ENCODE assay signal across 24 cellular contexts in genomic region chr15:37076543-37076942, GRCh38. TPM values are rescaled to one million over a fixed set of nuclear protein-coding genes. Genes with fewer than 3 reads are reported as not detected.
DNase-seq lines count a peak whose midpoint lies in the region; ATAC-seq and TF ChIP-seq lines count a peak whose summit lies in the region.
"Had no signal": no experiment of that assay in that cellular context is flagged by ENCODE, and none has a peak within 500 bp of the region (broad histone marks: within the 10 kb centered on the region; RNA-seq: fewer than 3 reads in every experiment).

No MANE protein-coding gene starts in this region.

- no peaks in the 10 kb centered on the region for H3K9me3 Mint-ChIP-seq in HFFc6
- H3K9me3 Mint-ChIP-seq: activated naive CD4-positive, alpha-beta T cell treated with anti-CD3 and anti-CD28 coated beads, Interleukin-2, amount 50 U/mL, for 24 hours; endodermal cell had no signal

- no peaks in the 10 kb centered on the region for H3K27me3 Mint-ChIP-seq in HFFc6 (ENCODE audit: insufficient read depth)
- H3K27me3 Mint-ChIP-seq: activated CD8-positive, alpha-beta memory T cell treated with anti-CD3 and anti-CD28 coated beads, Interleukin-2, amount 10 ng/mL, durations not matched to agents 7 days and 5 days had no signal

- TF ChIP-seq CTCF in HFFc6 (IDR thresholded peaks at IDR 0.05): no peak
- no peak for TF ChIP-seq CTCF in fibroblast of mammary gland (conservative IDR thresholded peaks at IDR 0.05; ENCODE audit: control insufficient read depth, insufficient read depth, low read depth, low read length)

- peaks cover 52% of the 10 kb centered on the region for H3K4me1 Mint-ChIP-seq in HFFc6 (ENCODE audit: low read depth)
- H3K4me1 Mint-ChIP-seq: activated CD8-positive, alpha-beta memory T cell treated with anti-CD3 and anti-CD28 coated beads, Interleukin-2, amount 10 ng/mL, durations not matched to agents 7 days and 5 days; activated naive CD4-positive, alpha-beta T cell treated with anti-CD3 and anti-CD28 coated beads, Interleukin-2, amount 50 U/mL, for 24 hours; CD4-positive, CD25-positive, alpha-beta regulatory T cell; stimulated activated effector memory CD8-positive, alpha-beta T cell treated with anti-CD3 and anti-CD28 coated beads, Interleukin-12 subunit alpha, Interleukin-12 subunit beta, amount 100 ng/mL, for 72 hours had no signal

- H3K27ac Mint-ChIP-seq in HFFc6: peak overlapping the region; percentile 28; the same call in 1 of the 2 replicates
- H3K27ac Mint-ChIP-seq: activated CD8-positive, alpha-beta memory T cell treated with anti-CD3 and anti-CD28 coated beads, Interleukin-2, amount 10 ng/mL, durations not matched to agents 7 days and 5 days; activated naive CD4-positive, alpha-beta T cell treated with anti-CD3 and anti-CD28 coated beads, Interleukin-2, amount 50 U/mL, for 24 hours; CD4-positive, CD25-positive, alpha-beta regulatory T cell; endodermal cell; natural killer cell treated with Interleukin-12 subunit alpha and Interleukin-12 subunit beta and Interleukin-15 and Interleukin-18, amount 100 ng/mL, for 72 hours; stimulated activated effector memory CD8-positive, alpha-beta T cell treated with anti-CD3 and anti-CD28 coated beads, Interleukin-12 subunit alpha, Interleukin-12 subunit beta, amount 100 ng/mL, for 72 hours had no signal

- no peak overlapping the region for H3K4me3 Mint-ChIP-seq in HFFc6
- H3K4me3 Mint-ChIP-seq: activated CD8-positive, alpha-beta memory T cell treated with anti-CD3 and anti-CD28 coated beads, Interleukin-2, amount 10 ng/mL, durations not matched to agents 7 days and 5 days; activated naive CD4-positive, alpha-beta T cell treated with anti-CD3 and anti-CD28 coated beads, Interleukin-2, amount 50 U/mL, for 24 hours; CD4-positive, CD25-positive, alpha-beta regulatory T cell; endodermal cell; natural killer cell treated with Interleukin-12 subunit alpha and Interleukin-12 subunit beta and Interleukin-15 and Interleukin-18, amount 100 ng/mL, for 72 hours; stimulated activated effector memory CD8-positive, alpha-beta T cell treated with anti-CD3 and anti-CD28 coated beads, Interleukin-12 subunit alpha, Interleukin-12 subunit beta, amount 100 ng/mL, for 72 hours had no signal

- ATAC-seq in HG02852 (IDR thresholded peaks at IDR 0.05; ENCODE audit: unreplicated experiment): no peak
- ATAC-seq: activated CD8-positive, alpha-beta memory T cell treated with anti-CD3 and anti-CD28 coated beads, Interleukin-2, amount 10 ng/mL, durations not matched to agents 7 days and 5 days; heart right ventricle; left lobe of liver; natural killer cell treated with Interleukin-12 subunit alpha and Interleukin-12 subunit beta and Interleukin-15 and Interleukin-18, amount 100 ng/mL, for 72 hours; stimulated activated effector memory CD8-positive, alpha-beta T cell treated with anti-CD3 and anti-CD28 coated beads, Interleukin-12 subunit alpha, Interleukin-12 subunit beta, amount 100 ng/mL, for 72 hours had no signal

- peaks cover 35% of the 10 kb centered on the region for H3K36me3 Mint-ChIP-seq in HFFc6 (ENCODE audit: low read depth)
- H3K36me3 Mint-ChIP-seq: activated CD8-positive, alpha-beta memory T cell treated with anti-CD3 and anti-CD28 coated beads, Interleukin-2, amount 10 ng/mL, durations not matched to agents 7 days and 5 days; activated naive CD4-positive, alpha-beta T cell treated with anti-CD3 and anti-CD28 coated beads, Interleukin-2, amount 50 U/mL, for 24 hours; CD4-positive, CD25-positive, alpha-beta regulatory T cell; natural killer cell treated with Interleukin-12 subunit alpha and Interleukin-12 subunit beta and Interleukin-15 and Interleukin-18, amount 100 ng/mL, for 72 hours; stimulated activated effector memory CD8-positive, alpha-beta T cell treated with anti-CD3 and anti-CD28 coated beads, Interleukin-12 subunit alpha, Interleukin-12 subunit beta, amount 100 ng/mL, for 72 hours had no signal

- no peak overlapping the region for H3K4me3 ChIP-seq in fibroblast of mammary gland (ENCODE audit: control insufficient read depth, low read depth, low read length)
- H3K4me3 ChIP-seq: ascending aorta, heart right ventricle had no signal

- peak; percentile 27 for DNase-seq in HFFc6
- DNase-seq in amniotic epithelial cell (ENCODE audit: low read depth): peak; percentile 74
- DNase-seq in fibroblast of mammary gland (ENCODE audit: low read depth): peak; percentile 80
- DNase-seq in renal cortical epithelial cell (ENCODE audit: low read depth): peak; percentile 27
- no peak for DNase-seq in MV-4-11 (lab: John Stamatoyannopoulos, UW)
- DNase-seq in nucleus accumbens (lab: John Stamatoyannopoulos, UW): no peak
- no peak for DNase-seq in islet precursor cell
- DNase-seq: activated CD4-positive, alpha-beta T cell treated with anti-CD3 and anti-CD28 coated beads for 48 hours; activated CD8-positive, alpha-beta memory T cell treated with anti-CD3 and anti-CD28 coated beads, Interleukin-2, amount 10 ng/mL, durations not matched to agents 7 days and 5 days; CD4-positive, CD25-positive, alpha-beta regulatory T cell; endodermal cell; heart right ventricle; KBM-7; NCI-H1048; NCI-H1930; NCI-H345; stimulated activated CD4-positive, alpha-beta T cell treated with anti-CD3 and anti-CD28 coated beads, Interleukin-1b, Interleukin-23, amount 100 ng/mL, for 48 hours had no signal

RNA-seq across cellular contexts. Expression of gene MEIS2, which starts 23.8 kb away (rescaled TPM):
- total RNA-seq in HFFc6 (2021; fragmentation: NEBNext Ultra II Directional; extraction: Animal tissue kit (Norgen Biotek cat#: 25700)): 10 to 100 TPM; 31.8 to 48.0 (median 42.8) TPM
- total RNA-seq in renal cortical epithelial cell: 0.52 and 2.6 TPM in 2 replicates
- total RNA-seq: CD4-positive, CD25-positive, alpha-beta regulatory T cell; T-helper 1 cell treated with Interleukin-12 subunit alpha and Interleukin-12 subunit beta and Interleukin-4 antibody, amounts not matched to agents 30 ng/mL and 1 ng/mL, for 36 hours had no signal

Comparison
In these comparisons a context has a peak if more than half of its experiments do, and no peak if none do; other contexts are left out.
1. DNase-seq: peak in HFFc6 (single experiment), amniotic epithelial cell (single experiment), fibroblast of mammary gland (single experiment) and renal cortical epithelial cell (single experiment); none in MV-4-11 (single experiment), nucleus accumbens (0 of 56) and islet precursor cell (single experiment).